ENCODE assay signal across 7 cellular contexts in the genomic region with DNA sequence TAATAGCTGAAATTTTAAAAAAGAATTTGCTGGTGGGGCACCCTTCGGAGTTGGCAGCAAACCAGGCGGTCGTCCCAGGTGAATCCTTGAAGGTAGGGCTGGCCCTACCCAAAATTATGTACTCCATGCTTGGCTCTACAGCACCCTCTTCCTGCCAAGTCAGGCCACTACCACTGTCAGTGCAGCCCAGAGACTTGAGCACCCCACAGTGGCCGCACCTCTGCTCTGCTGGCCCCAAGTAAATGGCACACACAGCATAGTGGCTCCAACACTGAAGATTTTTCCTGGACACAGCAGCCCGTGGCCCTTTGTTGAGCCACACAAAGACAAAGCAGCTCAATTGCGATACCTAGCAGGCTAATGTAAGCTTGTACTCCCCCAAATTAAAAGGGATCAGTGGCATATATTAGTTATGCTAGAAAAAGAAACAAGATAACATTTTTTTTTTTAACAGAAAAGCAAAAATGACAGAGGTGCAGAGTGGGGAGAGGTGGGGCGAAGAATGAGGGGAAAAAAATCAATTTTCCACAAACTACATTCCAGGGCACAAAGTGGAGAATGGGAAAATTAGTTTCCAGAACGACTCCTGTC.
DNase-seq lines count a peak whose midpoint lies in the region; ATAC-seq and TF ChIP-seq lines count a peak whose summit lies in the region.

No MANE protein-coding gene starts in this region.

- TF ChIP-seq CTCF in GM10266 (IDR thresholded peaks at IDR 0.05; ENCODE audit: control insufficient read depth, insufficient read depth, low read depth, missing control alignments) (peak; percentile 89), H9 (conservative IDR thresholded peaks at IDR 0.05) (peak; percentile 95), glutamatergic neuron (IDR thresholded peaks at IDR 0.05; ENCODE audit: partially characterized antibody, unreplicated experiment) (peak; percentile 44)

- no peak overlapping the region for H2AK5ac ChIP-seq in H9 (ENCODE audit: insufficient read length, low read length)

- no peak overlapping the region for H2BK12ac ChIP-seq in H9 (ENCODE audit: insufficient read length, low read depth, low read length)

- H4K5ac ChIP-seq in H9 (ENCODE audit: insufficient read length, low read depth, low read length) = no peak overlapping the region

- no peak overlapping the region for H2BK5ac ChIP-seq in H9 (ENCODE audit: insufficient read length, low read length)

- H3K9ac ChIP-seq in H9 (ENCODE audit: extremely low read depth, insufficient read length, low read length) = no peak overlapping the region

- H3K9me3 Mint-ChIP-seq in H9 (peaks cover 6 to 20% of the 10 kb centered on the region in 2 experiments), glutamatergic neuron (ENCODE audit: unreplicated experiment) (peaks cover 8% of the 10 kb centered on the region)
- peaks cover 26% of the 10 kb centered on the region for H3K9me3 Mint-ChIP-seq in activated CD8-positive, alpha-beta T cell treated with anti-CD3 and anti-CD28 coated beads, Interleukin-2, amount 10 ng/mL, durations not matched to agents 7 days and 5 days (ENCODE audit: insufficient read depth)

- no peak overlapping the region for H3K27ac ChIP-seq in H9 (ENCODE audit: insufficient read length, low read depth, low read length)

- no peaks in the 10 kb centered on the region for H3K27me3 ChIP-seq in H9 (ENCODE audit: insufficient read depth, low read length)

- H3K18ac ChIP-seq in H9 (ENCODE audit: insufficient read length, low read depth, low read length) = no peak overlapping the region

- no peaks in the 10 kb centered on the region for H4K20me1 ChIP-seq in H9 (ENCODE audit: control insufficient read depth, insufficient read depth, insufficient read length)

- no peak overlapping the region for H2BK20ac ChIP-seq in H9 (ENCODE audit: low read depth, low read length, poor library complexity, severe bottlenecking)

- CTCF ChIA-PET in activated CD8-positive, alpha-beta T cell treated with anti-CD3 and anti-CD28 coated beads, Interleukin-2, amount 10 ng/mL, durations not matched to agents 7 days and 5 days (lab: Charles Lee) = interaction anchor here (0.6 to 5.3 kb wide), 14 partner anchors 9 to 414 kb away, joined by 3 to 33 read pairs (median 6); no protein-coding TSS in a partner anchor

- DNase-seq in GM10266 (ENCODE audit: extremely low spot score) (peak; percentile 71), H9 (peak; percentile 87), NCI-H460 (ENCODE audit: extremely low read depth, low read depth) (peak; percentile 76), glutamatergic neuron (no peak), NCI-H1105 (lab: John Stamatoyannopoulos, UW) (no peak)
- DNase-seq in activated CD8-positive, alpha-beta T cell treated with anti-CD3 and anti-CD28 coated beads, Interleukin-2, amount 10 ng/mL, durations not matched to agents 7 days and 5 days = peak; percentile 79
- peak; percentile 63 to 71 for DNase-seq in stimulated activated CD4-positive, alpha-beta T cell treated with anti-CD3 and anti-CD28 coated beads, Interleukin-2, amount 100 ng/mL, for 24 hours

- WGBS in H9 (ENCODE audit: extremely low coverage, insufficient read length, low lambda C conversion rate) = no CpG with 5 or more reads among the region's 8 CpGs

- POLR2A ChIA-PET in activated CD8-positive, alpha-beta T cell treated with anti-CD3 and anti-CD28 coated beads, Interleukin-2, amount 10 ng/mL, durations not matched to agents 7 days and 5 days (lab: Charles Lee) = interaction anchor here (1.1 kb wide), 1 partner anchor 24 kb away, joined by 3 read pairs; no protein-coding TSS in a partner anchor

- H3K4me1 Mint-ChIP-seq in H9 (peaks cover 19 to 22% of the 10 kb centered on the region in 2 experiments), glutamatergic neuron (ENCODE audit: low read depth, unreplicated experiment) (peaks cover 6% of the 10 kb centered on the region)
- H3K4me1 Mint-ChIP-seq in activated CD8-positive, alpha-beta T cell treated with anti-CD3 and anti-CD28 coated beads, Interleukin-2, amount 10 ng/mL, durations not matched to agents 7 days and 5 days (ENCODE audit: low read depth) = peaks cover 31% of the 10 kb centered on the region

- no peaks in the 10 kb centered on the region for H3K4me1 ChIP-seq in H9 (ENCODE audit: insufficient read depth, low read length)

- ATAC-seq in activated CD8-positive, alpha-beta T cell treated with anti-CD3 and anti-CD28 coated beads, Interleukin-2, amount 10 ng/mL, durations not matched to agents 7 days and 5 days = peak; percentile 88

- no peak overlapping the region for H4K8ac ChIP-seq in H9 (replicated peaks; ENCODE audit: insufficient read length, low read depth, low read length)

- no peaks in the 10 kb centered on the region; the same call in none of the 2 replicates for H3K27me3 Mint-ChIP-seq in H9 (ENCODE audit: low read depth)
- H3K27me3 Mint-ChIP-seq in activated CD8-positive, alpha-beta T cell treated with anti-CD3 and anti-CD28 coated beads, Interleukin-2, amount 10 ng/mL, durations not matched to agents 7 days and 5 days (ENCODE audit: low read depth) = peaks cover 27% of the 10 kb centered on the region
- peaks cover 4% of the 10 kb centered on the region for H3K27me3 Mint-ChIP-seq in glutamatergic neuron (ENCODE audit: unreplicated experiment)

- H2BK120ac ChIP-seq in H9 (ENCODE audit: low read depth, low read length, poor library complexity, severe bottlenecking) = no peak overlapping the region

- H3K14ac ChIP-seq in H9 (ENCODE audit: insufficient read depth, low read length) = no peak overlapping the region

- H3K27ac Mint-ChIP-seq in H9 = no peak overlapping the region
- no peak overlapping the region for H3K27ac Mint-ChIP-seq in activated CD8-positive, alpha-beta T cell treated with anti-CD3 and anti-CD28 coated beads, Interleukin-2, amount 10 ng/mL, durations not matched to agents 7 days and 5 days
- H3K27ac Mint-ChIP-seq in glutamatergic neuron (ENCODE audit: unreplicated experiment) = no peak overlapping the region

- H3K4me2 ChIP-seq in H9 (ENCODE audit: insufficient read depth, insufficient read length, low read length) = no peak overlapping the region

- H2BK15ac ChIP-seq in H9 (ENCODE audit: low read depth, low read length) = no peak overlapping the region

- H3T11ph ChIP-seq in H9 (ENCODE audit: low read length) = no peak overlapping the region

- H3K79me1 ChIP-seq in H9 (ENCODE audit: insufficient read depth, low read depth, low read length, poor library complexity, severe bottlenecking) = no peaks in the 10 kb centered on the region

- H3K56ac ChIP-seq in H9 (ENCODE audit: insufficient read length, low read depth, low read length) = no peak overlapping the region

- H3K4me3 Mint-ChIP-seq in H9 = no peak overlapping the region
- H3K4me3 Mint-ChIP-seq in activated CD8-positive, alpha-beta T cell treated with anti-CD3 and anti-CD28 coated beads, Interleukin-2, amount 10 ng/mL, durations not matched to agents 7 days and 5 days = no peak overlapping the region
- H3K4me3 Mint-ChIP-seq in glutamatergic neuron (ENCODE audit: unreplicated experiment) = no peak overlapping the region

- no peaks in the 10 kb centered on the region for H3K23me2 ChIP-seq in H9 (ENCODE audit: insufficient read length, low read depth, low read length, poor library complexity, severe bottlenecking)

- no peak overlapping the region for H2AFZ ChIP-seq in H9 (ENCODE audit: low read length)

- no peak overlapping the region for H3K4ac ChIP-seq in H9 (ENCODE audit: low read depth, low read length)

- no peak overlapping the region for H4K91ac ChIP-seq in H9 (ENCODE audit: insufficient read length, low read depth, low read length)

- H3K36me3 Mint-ChIP-seq in H9 (ENCODE audit: insufficient read depth in 1 of 3, low read depth in 3 of 3) (peaks cover 0 to 8% (median 6%) of the 10 kb centered on the region in 3 experiments; a peak in 4 of 7 replicates), glutamatergic neuron (ENCODE audit: unreplicated experiment) (peaks cover 17% of the 10 kb centered on the region)
- peaks cover 32% of the 10 kb centered on the region for H3K36me3 Mint-ChIP-seq in activated CD8-positive, alpha-beta T cell treated with anti-CD3 and anti-CD28 coated beads, Interleukin-2, amount 10 ng/mL, durations not matched to agents 7 days and 5 days (ENCODE audit: low read depth)

- H3K9me3 ChIP-seq in H9 (ENCODE audit: control insufficient read depth, low read depth, low read length) = no peaks in the 10 kb centered on the region

- H3K79me2 ChIP-seq in H9 (ENCODE audit: insufficient read depth, low read length) = no peaks in the 10 kb centered on the region

- H3K23ac ChIP-seq in H9 (ENCODE audit: insufficient read length, low read depth, low read length) = no peak overlapping the region

Comparison
In these comparisons a context has a peak if more than half of its experiments do, and no peak if none do; other contexts are left out.
1. DNase-seq: peak in GM10266 (single experiment), H9 (single experiment), NCI-H460 (single experiment), activated CD8-positive, alpha-beta T cell treated with anti-CD3 and anti-CD28 coated beads, Interleukin-2, amount 10 ng/mL, durations not matched to agents 7 days and 5 days (single experiment) and stimulated activated CD4-positive, alpha-beta T cell treated with anti-CD3 and anti-CD28 coated beads, Interleukin-2, amount 100 ng/mL, for 24 hours (2 of 2); none in glutamatergic neuron (single experiment) and NCI-H1105 (single experiment).
2. CTCF ChIP-seq: peak in every context shown above with its lines; median percentile 95 in H9; 89 in GM10266; 44 in glutamatergic neuron.